ENCODE assay signal across 3 cellular contexts in genomic region chr9:90268613-90269012, GRCh38.
TF ChIP-seq lines count a peak whose summit lies in the region.

No MANE protein-coding gene starts in this region.

TF ChIP-seq in HepG2, 621 proteins besides CTCF, POLR2A, EP300 and RAD21:
- peak; percentile 77 for TF ChIP-seq MAFF (IDR thresholded peaks at IDR 0.05; ENCODE audit: low read depth, low read length)
- no peak for TF ChIP-seq ZFP41 (CRISPR knock-in tag; IDR thresholded peaks at IDR 0.05; ENCODE audit: borderline replicate concordance)
- TF ChIP-seq ZNF10 (CRISPR knock-in tag; IDR thresholded peaks at IDR 0.05; ENCODE audit: borderline replicate concordance, low read depth), result no peak
- TF ChIP-seq MAFK (conservative IDR thresholded peaks at IDR 0.05 in 1 of 2, IDR thresholded peaks at IDR 0.05 in 1 of 2; ENCODE audit: low read length in 2 of 2), result peak; percentile 67 to 75
- no peak for TF ChIP-seq SAFB2 (CRISPR knock-in tag; IDR thresholded peaks at IDR 0.05; ENCODE audit: borderline replicate concordance, low read depth)
- no peak for TF ChIP-seq SMAD9 (CRISPR knock-in tag; IDR thresholded peaks at IDR 0.05)
- no peak for TF ChIP-seq TP53 (CRISPR knock-in tag; conservative IDR thresholded peaks at IDR 0.05)
- no peak for TF ChIP-seq MIXL1 (CRISPR knock-in tag; IDR thresholded peaks at IDR 0.05)

TF ChIP-seq in A549, 52 proteins besides CTCF, POLR2A, EP300 and RAD21:
- TF ChIP-seq HMGXB4 (CRISPR knock-in tag; IDR thresholded peaks at IDR 0.05; ENCODE audit: borderline replicate concordance) (no peak), MAFK (IDR thresholded peaks at IDR 0.05; ENCODE audit: partially characterized antibody) (peak; percentile 65)

TF ChIP-seq in neural cell, 6 proteins besides CTCF, POLR2A, EP300 and RAD21:
- no peak for TF ChIP-seq TAF1 (IDR thresholded peaks at IDR 0.05; ENCODE audit: low read depth)
- no peak for TF ChIP-seq EZH2 (IDR thresholded peaks at IDR 0.05; ENCODE audit: borderline replicate concordance, insufficient read depth, low read length, poor library complexity, severe bottlenecking)
- no peak for TF ChIP-seq SMC3 (conservative IDR thresholded peaks at IDR 0.05; ENCODE audit: poor library complexity)
- TF ChIP-seq POLR2AphosphoS5 (IDR thresholded peaks at IDR 0.05), result no peak
- TF ChIP-seq REST (IDR thresholded peaks at IDR 0.05; ENCODE audit: borderline replicate concordance), result no peak
- no peak for TF ChIP-seq MXI1 (conservative IDR thresholded peaks at IDR 0.05; ENCODE audit: poor library complexity, severe bottlenecking)
TF ChIP-seq in neural cell: peak in this region for 0.
